In genomic region chr14:55180434-55180833, GRCh38 we compare ENCODE assay signal across 11 cellular contexts. TPM values are rescaled to one million over a fixed set of nuclear protein-coding genes. Genes with fewer than 3 reads are reported as not detected.
DNase-seq lines count a peak whose midpoint lies in the region; ATAC-seq and TF ChIP-seq lines count a peak whose summit lies in the region.
"Had no signal": no experiment of that assay in that cellular context is flagged by ENCODE, and none has a peak within 500 bp of the region (broad histone marks: within the 10 kb centered on the region; RNA-seq: fewer than 3 reads in every experiment).

No MANE protein-coding gene starts in this region.

- intact Hi-C loops in lower leg skin (cut with DNase I; ENCODE audit: low total_unique reads) = no loop called here

- H3K4me3 ChIP-seq in lower leg skin (ENCODE audit: low read depth, poor library complexity, severe bottlenecking) = no peak overlapping the region
- H3K4me3 ChIP-seq: upper lobe of left lung had no signal

- TF ChIP-seq CTCF in lower leg skin (IDR thresholded peaks at IDR 0.05) = no peak

- peak; percentile 88 for ATAC-seq in GM18511 (IDR thresholded peaks at IDR 0.05; ENCODE audit: unreplicated experiment)
- peak; percentile 77 for ATAC-seq in GM21528 (IDR thresholded peaks at IDR 0.05; ENCODE audit: low FRiP score, unreplicated experiment)
- ATAC-seq in HG03457 (IDR thresholded peaks at IDR 0.05; ENCODE audit: unreplicated experiment) = peak; percentile 67

- DNase-seq in non-pigmented ciliary epithelial cell (ENCODE audit: low read depth) = peak; percentile 20
- no peak for DNase-seq in activated CD4-positive, alpha-beta T cell treated with anti-CD3 and anti-CD28 coated beads, Interleukin-2, amount 50 U/mL, for 1 hour
- DNase-seq in LoVo (ENCODE audit: low spot score) = no peak
- DNase-seq in NCI-H1092 treated with DMSO at 0.1 percent for 48 hours (lab: John Stamatoyannopoulos, UW) = no peak
- no peak for DNase-seq in lower leg skin (ENCODE audit: low spot score in 2 of 2)
- DNase-seq: activated gamma-delta T cell, NCI-H524, upper lobe of left lung had no signal

- no peak for TF ChIP-seq POLR2A in lower leg skin (IDR thresholded peaks at IDR 0.05)

- 57 to 67% methylated on average over 4 of the region's 4 CpGs for WGBS in lower leg skin, 2 donors

RNA-seq across cellular contexts. Expression of gene DLGAP5, which starts 11.0 kb away (rescaled TPM):
- total RNA-seq in lower leg skin = 1 to 10 TPM in 2 of 4 donors, under 1 TPM in 2; 0.53 to 2.4 (median 1.1) TPM

RNA-seq across cellular contexts. Expression of gene LGALS3, which starts 51.4 kb away (rescaled TPM):
- 100 to 1,000 TPM; 755 to 857 (median 826) TPM for total RNA-seq in lower leg skin
